28 cellular contexts compared by ENCODE assay signal in genomic region chr16:3997231-3997841, GRCh38.
"Had no signal": no experiment of that assay in that cellular context is flagged by ENCODE, and none has a peak within 500 bp of the region (broad histone marks: within the 10 kb centered on the region; RNA-seq: fewer than 3 reads in every experiment).

No MANE protein-coding gene starts in this region.

- ATAC-seq: activated CD8-positive, alpha-beta T cell treated with anti-CD3 and anti-CD28 coated beads for 36 hours; activated naive CD4-positive, alpha-beta T cell treated with anti-CD3 and anti-CD28 coated beads, Interleukin-2, amount 50 U/mL, for 72 hours; mucosa of descending colon; natural killer cell treated with Interleukin-12 subunit alpha and Interleukin-12 subunit beta and Interleukin-15 and Interleukin-18, amount 100 ng/mL, for 72 hours; pancreas; psoas muscle; stimulated activated naive B cell treated with anti-CD40 and anti-IgM and Interleukin-4, amounts not matched to agents 10 μg/mL and 1 μg/mL and 100 μg/mL, for 72 hours; T-helper 17 cell had no signal

- H3K9me3 ChIP-seq: breast epithelium, esophagus squamous epithelium, heart right ventricle, left ventricle myocardium inferior, mucosa of descending colon, neutrophil, pancreas, psoas muscle, suprapubic skin, tibial artery had no signal

- H3K27me3 ChIP-seq: breast epithelium, esophagus squamous epithelium, heart right ventricle, pancreas, suprapubic skin, tibial artery had no signal

- H3K36me3 ChIP-seq: breast epithelium, neutrophil, pancreas had no signal

- H3K4me1 Mint-ChIP-seq: activated B cell treated with CpG ODN at 0.5 μM for 24 hours; stimulated activated naive B cell treated with anti-CD40 and anti-IgM and Interleukin-4, amounts not matched to agents 10 μg/mL and 1 μg/mL and 100 μg/mL, for 72 hours had no signal

- H3K4me2 ChIP-seq: smooth muscle cell had no signal

- H3K27ac ChIP-seq: breast epithelium, esophagus squamous epithelium, heart right ventricle, left ventricle myocardium inferior, neutrophil, pancreas, suprapubic skin, tibial artery had no signal

- H3K4me3 ChIP-seq: breast epithelium, esophagus squamous epithelium, heart right ventricle, left ventricle myocardium inferior, mucosa of descending colon, pancreas, psoas muscle, smooth muscle cell, suprapubic skin, tibial artery had no signal

- H3K27ac Mint-ChIP-seq: activated B cell treated with CpG ODN at 0.5 μM for 24 hours; activated CD8-positive, alpha-beta T cell treated with anti-CD3 and anti-CD28 coated beads for 36 hours; activated T-helper 2 cell treated with anti-CD3 and anti-CD28 coated beads, Interferon-gamma antibody, Interleukin-2, Interleukin-4, amounts not matched to agents 10 μg/mL and 5 μg/mL and 100 μg/mL, durations not matched to agents 14 hours and 24 hours and 36 hours; stimulated activated naive B cell treated with anti-CD40 and anti-IgM and Interleukin-4, amounts not matched to agents 10 μg/mL and 1 μg/mL and 100 μg/mL, for 72 hours; T-helper 17 cell had no signal

- H3K9me3 Mint-ChIP-seq: activated B cell treated with CpG ODN at 0.5 μM for 24 hours; activated CD8-positive, alpha-beta T cell treated with anti-CD3 and anti-CD28 coated beads for 36 hours; activated naive CD4-positive, alpha-beta T cell treated with anti-CD3 and anti-CD28 coated beads, Interleukin-2, amount 50 U/mL, for 72 hours; activated T-helper 2 cell treated with anti-CD3 and anti-CD28 coated beads, Interferon-gamma antibody, Interleukin-2, Interleukin-4, amounts not matched to agents 10 μg/mL and 5 μg/mL and 100 μg/mL, durations not matched to agents 14 hours and 24 hours and 36 hours; natural killer cell treated with Interleukin-12 subunit alpha and Interleukin-12 subunit beta and Interleukin-15 and Interleukin-18, amount 100 ng/mL, for 72 hours; stimulated activated naive B cell treated with anti-CD40 and anti-IgM and Interleukin-4, amounts not matched to agents 10 μg/mL and 1 μg/mL and 100 μg/mL, for 72 hours had no signal

- DNase-seq: activated B cell treated with CpG ODN at 0.5 μM for 24 hours; activated CD4-positive, alpha-beta T cell treated with anti-CD3 and anti-CD28 coated beads, Interleukin-2, amount 50 U/mL, for 1 hour; activated CD8-positive, alpha-beta T cell treated with anti-CD3 and anti-CD28 coated beads for 36 hours; activated T-cell treated with anti-CD3 and anti-CD28 coated beads, Interleukin-2, amount 50 U/mL, for 48 hours; central memory CD4-positive, alpha-beta T cell; dermis blood vessel endothelial cell; effector CD4-positive, alpha-beta T cell; esophagus squamous epithelium; foreskin melanocyte; heart right ventricle; left ventricle myocardium inferior; mucosa of descending colon; psoas muscle; stimulated activated CD4-positive, alpha-beta T cell treated with anti-CD3 and anti-CD28 coated beads, Interleukin-1b, Interleukin-23, amount 100 ng/mL, for 48 hours; stimulated activated CD4-positive, alpha-beta T cell treated with anti-CD3 and anti-CD28 coated beads, Interleukin-4, amount 100 ng/mL, for 4 hours; stimulated activated CD8-positive, alpha-beta memory T cell treated with anti-CD3 and anti-CD28 coated beads, Interleukin-4, amount 100 ng/mL, for 48 hours; stimulated activated naive B cell treated with anti-CD40 and anti-IgM and Interleukin-4, amounts not matched to agents 10 μg/mL and 1 μg/mL and 100 μg/mL, for 72 hours; T-helper 17 cell; T1000; tibial artery had no signal

- H3K4me3 Mint-ChIP-seq: activated B cell treated with CpG ODN at 0.5 μM for 24 hours; activated CD8-positive, alpha-beta T cell treated with anti-CD3 and anti-CD28 coated beads for 36 hours; natural killer cell treated with Interleukin-12 subunit alpha and Interleukin-12 subunit beta and Interleukin-15 and Interleukin-18, amount 100 ng/mL, for 72 hours; stimulated activated naive B cell treated with anti-CD40 and anti-IgM and Interleukin-4, amounts not matched to agents 10 μg/mL and 1 μg/mL and 100 μg/mL, for 72 hours; T-helper 17 cell had no signal

- H3K36me3 Mint-ChIP-seq: activated naive CD4-positive, alpha-beta T cell treated with anti-CD3 and anti-CD28 coated beads, Interleukin-2, amount 50 U/mL, for 72 hours; natural killer cell treated with Interleukin-12 subunit alpha and Interleukin-12 subunit beta and Interleukin-15 and Interleukin-18, amount 100 ng/mL, for 72 hours had no signal

- FAIRE-seq: pancreas had no signal

- H3K4me1 ChIP-seq: pancreas had no signal

- H3K27me3 Mint-ChIP-seq: activated B cell treated with CpG ODN at 0.5 μM for 24 hours; activated CD8-positive, alpha-beta T cell treated with anti-CD3 and anti-CD28 coated beads for 36 hours; natural killer cell treated with Interleukin-12 subunit alpha and Interleukin-12 subunit beta and Interleukin-15 and Interleukin-18, amount 100 ng/mL, for 72 hours; stimulated activated naive B cell treated with anti-CD40 and anti-IgM and Interleukin-4, amounts not matched to agents 10 μg/mL and 1 μg/mL and 100 μg/mL, for 72 hours; T-helper 17 cell had no signal
